8 cellular contexts compared by ENCODE assay signal in the genomic region with DNA sequence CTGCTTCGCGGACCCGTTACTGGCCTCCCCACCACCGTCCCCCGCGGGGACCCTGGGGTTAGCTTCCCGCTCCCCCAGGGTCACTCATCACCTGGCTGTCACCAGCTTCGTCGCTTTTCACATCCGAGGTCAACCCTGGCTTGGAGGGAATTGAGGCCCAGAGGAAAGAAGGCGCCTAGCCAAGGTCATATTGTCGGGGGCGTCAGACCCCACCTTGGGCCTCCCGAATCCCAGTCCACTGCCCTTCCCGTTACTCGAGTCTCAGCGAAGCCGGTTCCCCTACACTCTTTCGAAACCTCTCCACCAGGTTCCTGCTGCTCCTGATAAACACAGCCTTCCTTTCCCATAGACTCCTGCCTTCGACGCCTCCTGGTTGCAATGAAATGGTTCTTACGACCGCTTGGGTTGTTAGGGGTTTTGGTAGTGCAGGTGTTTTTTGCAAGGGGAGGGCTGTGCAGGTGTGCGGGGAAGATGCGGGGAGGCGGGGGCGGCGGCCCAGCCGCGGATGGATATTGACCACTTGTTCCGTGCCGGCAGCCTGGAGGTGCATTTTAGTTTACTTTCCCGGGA. TPM values are rescaled to one million over a fixed set of nuclear protein-coding genes. Genes with fewer than 3 reads are reported as not detected.
DNase-seq lines count a peak whose midpoint lies in the region; ATAC-seq and TF ChIP-seq lines count a peak whose summit lies in the region.

No MANE protein-coding gene starts in this region.

- CTCF ChIA-PET in naive thymus-derived CD4-positive, alpha-beta T cell (lab: Charles Lee) = interaction anchor here (1.1 kb wide), 1 partner anchor 103 kb away, joined by 11 read pairs; no protein-coding TSS in a partner anchor

- peaks cover 0 to 5% (median 0%) of the 10 kb centered on the region in 5 donors for H3K36me3 Mint-ChIP-seq in naive thymus-derived CD4-positive, alpha-beta T cell

- H3K27me3 Mint-ChIP-seq in naive thymus-derived CD4-positive, alpha-beta T cell = peaks cover 0 to 2% (median 0%) of the 10 kb centered on the region in 5 donors

- peaks cover 0 to 4% (median 0%) of the 10 kb centered on the region in 11 donors for H3K9me3 Mint-ChIP-seq in naive thymus-derived CD4-positive, alpha-beta T cell

- H3K4me3 ChIP-seq in heart left ventricle (peak overlapping the region; percentile 50 to 94 (median 74)), OCI-LY3 (ENCODE audit: low read length) (peak overlapping the region; percentile 96), duodenal mucosa (ENCODE audit: low read depth in 1 of 2, low read length in 2 of 2) (peak overlapping the region; percentile 85 to 87)
- H3K4me3 ChIP-seq in naive thymus-derived CD4-positive, alpha-beta T cell (ENCODE audit: low read length) = peak overlapping the region; percentile 84

- H3K4me1 Mint-ChIP-seq in naive thymus-derived CD4-positive, alpha-beta T cell = peaks cover 22 to 32% (median 28%) of the 10 kb centered on the region in 7 donors

- 2 to 6% (median 4%) methylated on average over 28 to 33 of the region's 33 CpGs for WGBS in heart left ventricle, 4 donors

- DNase-seq in heart left ventricle (peak in 1 of 5 donors; percentile 41), cardiac septum (ENCODE audit: low spot score) (no peak), SW 1271 (lab: John Stamatoyannopoulos, UW) (no peak)
- no peak for DNase-seq in naive thymus-derived CD4-positive, alpha-beta T cell
- no peak for DNase-seq in stimulated activated CD4-positive, alpha-beta T cell treated with anti-CD3 and anti-CD28 coated beads, Interleukin-4, amount 100 ng/mL, for 1 hour

- H4K20me1 ChIP-seq in OCI-LY3 (ENCODE audit: insufficient read depth, low read length) = peaks cover 13% of the 10 kb centered on the region; the same call in 1 of the 2 replicates

- H3K27me3 ChIP-seq in heart left ventricle (no peaks in the 10 kb centered on the region), OCI-LY3 (ENCODE audit: low read depth, low read length) (no peaks in the 10 kb centered on the region), duodenal mucosa (ENCODE audit: control insufficient read depth in 1 of 2, insufficient read depth in 2 of 2, low read length in 2 of 2) (no peaks in the 10 kb centered on the region)
- H3K27me3 ChIP-seq in naive thymus-derived CD4-positive, alpha-beta T cell (ENCODE audit: control insufficient read depth in 2 of 2, insufficient read depth in 2 of 2, low read length in 2 of 2) = no peaks in the 10 kb centered on the region

- no peak for TF ChIP-seq POLR2A in heart left ventricle (IDR thresholded peaks at IDR 0.05)

- H3K4me3 Mint-ChIP-seq in naive thymus-derived CD4-positive, alpha-beta T cell = peak overlapping the region; percentile 80 to 98 (median 93)

- H3K27ac ChIP-seq in heart left ventricle (peak overlapping the region in 10 of 12 donors; percentile 35 to 86 (median 76)), OCI-LY3 (ENCODE audit: low read length) (peak overlapping the region; percentile 52; the same call in 1 of the 2 replicates), duodenal mucosa (ENCODE audit: low read depth, low read length) (no peak overlapping the region)
- peak overlapping the region; percentile 73 for H3K27ac ChIP-seq in naive thymus-derived CD4-positive, alpha-beta T cell (ENCODE audit: low read depth, low read length)

- peak overlapping the region; percentile 90 for H3K4me2 ChIP-seq in OCI-LY3 (ENCODE audit: low read length)

- peaks cover 0 to 38% (median 25%) of the 10 kb centered on the region in 12 donors for H3K4me1 ChIP-seq in heart left ventricle
- peaks cover 17% of the 10 kb centered on the region for H3K4me1 ChIP-seq in OCI-LY3 (ENCODE audit: low read length)
- H3K4me1 ChIP-seq in duodenal mucosa (ENCODE audit: control insufficient read depth in 1 of 2, insufficient read depth in 2 of 2, low read length in 2 of 2) = peaks cover 43 to 48% of the 10 kb centered on the region in 2 donors
- peaks cover 11 to 18% of the 10 kb centered on the region in 2 donors for H3K4me1 ChIP-seq in naive thymus-derived CD4-positive, alpha-beta T cell (ENCODE audit: control insufficient read depth in 2 of 2, insufficient read depth in 2 of 2, low read length in 2 of 2)

- H3K9ac ChIP-seq in OCI-LY3 (ENCODE audit: low read length) (peak overlapping the region; percentile 88), duodenal mucosa (ENCODE audit: low read depth in 1 of 2, low read length in 2 of 2) (peak overlapping the region; percentile 59 to 77)

- TF ChIP-seq CTCF in heart left ventricle (IDR thresholded peaks at IDR 0.05) (no peak), OCI-LY3 (IDR thresholded peaks at IDR 0.05; ENCODE audit: low read depth, low read length) (no peak)

- H3K36me3 ChIP-seq in heart left ventricle (peaks cover 0 to 3% (median 0%) of the 10 kb centered on the region in 9 donors), OCI-LY3 (replicated peaks; ENCODE audit: low read depth, low read length) (peaks cover 9% of the 10 kb centered on the region), duodenal mucosa (ENCODE audit: control insufficient read depth in 1 of 2, insufficient read depth in 2 of 2, low read length in 2 of 2) (no peaks in the 10 kb centered on the region)
- H3K36me3 ChIP-seq in naive thymus-derived CD4-positive, alpha-beta T cell (ENCODE audit: control insufficient read depth in 2 of 3, insufficient read depth in 3 of 3, low read length in 3 of 3) = peaks cover 0 to 4% (median 0%) of the 10 kb centered on the region in 3 experiments

- 0 out of 2 replicates have a peak overlapping the region, but pooled peaks have one; percentile 26 for H2AFZ ChIP-seq in OCI-LY3 (ENCODE audit: low read depth, low read length)

- POLR2A ChIA-PET in naive thymus-derived CD4-positive, alpha-beta T cell (lab: Charles Lee) = no interaction called here

- intact Hi-C loops in heart left ventricle (cut with DNase I) (loop anchor here in 2 of 10 donors (2.0 kb wide), 1 partner anchor 21 kb away; no protein-coding TSS in a partner anchor), cardiac septum (cut with DNase I) (loop anchor here (2.0 to 5.0 kb wide), 2 partner anchors 17 to 172 kb away; a partner anchor contains a TSS)
- intact Hi-C loops in naive thymus-derived CD4-positive, alpha-beta T cell (cut with micrococcal nuclease) = loop anchor here in 1 of 2 donors (1.0 kb wide), 1 partner anchor 102 kb away; no protein-coding TSS in a partner anchor

- H3K9me3 ChIP-seq in heart left ventricle (no peaks in the 10 kb centered on the region), OCI-LY3 (ENCODE audit: insufficient read depth, low read length) (no peaks in the 10 kb centered on the region), duodenal mucosa (ENCODE audit: control insufficient read depth in 1 of 2, low read length in 2 of 2) (no peaks in the 10 kb centered on the region)
- H3K9me3 ChIP-seq in naive thymus-derived CD4-positive, alpha-beta T cell (ENCODE audit: control insufficient read depth in 2 of 3, low read length in 3 of 3) = no peaks in the 10 kb centered on the region

- ATAC-seq in heart left ventricle (peak in 2 of 4 donors; percentile 1), GM21723 (IDR thresholded peaks at IDR 0.05; ENCODE audit: unreplicated experiment) (no peak)
- ATAC-seq in naive thymus-derived CD4-positive, alpha-beta T cell = no peak

- H3K79me2 ChIP-seq in OCI-LY3 (ENCODE audit: low read length) = peaks cover 51% of the 10 kb centered on the region

- peak overlapping the region in 8 of 9 donors; percentile 54 to 94 (median 84) for H3K27ac Mint-ChIP-seq in naive thymus-derived CD4-positive, alpha-beta T cell

RNA-seq across cellular contexts. Expression of a gene that starts 0.6 kb away (rescaled TPM):
- total RNA-seq in heart left ventricle (10 to 100 TPM in 8 of 9 donors, 1 to 10 TPM in 1; 9.7 to 26.1 (median 18.8) TPM), cardiac septum (19.2 TPM)
- 10 to 100 TPM; 19.6 to 19.9 TPM for polyA plus RNA-seq in heart left ventricle
- 10 to 100 TPM; 21.0 to 39.8 (median 24.8) TPM for total RNA-seq in naive thymus-derived CD4-positive, alpha-beta T cell
- polyA plus RNA-seq in naive thymus-derived CD4-positive, alpha-beta T cell = 10 to 100 TPM in 1 of 2 donors, 1 to 10 TPM in 1; 5.1 to 10.3 TPM

RNA-seq across cellular contexts. Expression of a gene that starts 22.5 kb away (rescaled TPM):
- total RNA-seq in heart left ventricle = 1 to 10 TPM; 1.9 to 5.7 (median 4.2) TPM
- polyA plus RNA-seq in heart left ventricle = 1 to 10 TPM; 3.8 to 4.8 TPM
- 4.8 TPM for total RNA-seq in cardiac septum
- under 1 TPM in 1 of 5 experiments, not detected in 4; 0.07 TPM for total RNA-seq in naive thymus-derived CD4-positive, alpha-beta T cell
- polyA plus RNA-seq in naive thymus-derived CD4-positive, alpha-beta T cell = not detected

RNA-seq across cellular contexts. Expression of a gene that starts 35.0 kb away (rescaled TPM):
- total RNA-seq in heart left ventricle (1,000 to 10,000 TPM in 4 of 9 donors, 100 to 1,000 TPM in 5; 673 to 1,925 (median 988) TPM), cardiac septum (877 TPM)
- 1,000 to 10,000 TPM; 2,141 to 2,448 TPM for polyA plus RNA-seq in heart left ventricle
- total RNA-seq in naive thymus-derived CD4-positive, alpha-beta T cell = 100 to 1,000 TPM in 4 of 5 experiments, 10 to 100 TPM in 1; 90.9 to 363 (median 105) TPM
- polyA plus RNA-seq in naive thymus-derived CD4-positive, alpha-beta T cell = 100 to 1,000 TPM; 360 to 375 TPM

RNA-seq across cellular contexts. Expression of a gene that starts 46.8 kb away (rescaled TPM):
- 10 to 100 TPM; 47.4 to 73.1 (median 54.5) TPM for total RNA-seq in heart left ventricle
- polyA plus RNA-seq in heart left ventricle = 10 to 100 TPM; 46.7 to 83.1 TPM
- 48.1 TPM for total RNA-seq in cardiac septum
- total RNA-seq in naive thymus-derived CD4-positive, alpha-beta T cell = 10 to 100 TPM; 59.4 to 99.0 (median 72.5) TPM
- polyA plus RNA-seq in naive thymus-derived CD4-positive, alpha-beta T cell = 100 to 1,000 TPM; 117 to 125 TPM
